3 cellular contexts compared by ENCODE assay signal in genomic region chr3:135898774-135899173, GRCh38.
"Had no signal": no experiment of that assay in that cellular context is flagged by ENCODE, and none has a peak within 500 bp of the region (broad histone marks: within the 10 kb centered on the region; RNA-seq: fewer than 3 reads in every experiment).

No MANE protein-coding gene starts in this region.

- DNase-seq: GDM1, GF-D8 had no signal

- H3K4me3 ChIP-seq: GM12878 had no signal

- ATAC-seq: GM12878 had no signal
